In the genomic region with DNA sequence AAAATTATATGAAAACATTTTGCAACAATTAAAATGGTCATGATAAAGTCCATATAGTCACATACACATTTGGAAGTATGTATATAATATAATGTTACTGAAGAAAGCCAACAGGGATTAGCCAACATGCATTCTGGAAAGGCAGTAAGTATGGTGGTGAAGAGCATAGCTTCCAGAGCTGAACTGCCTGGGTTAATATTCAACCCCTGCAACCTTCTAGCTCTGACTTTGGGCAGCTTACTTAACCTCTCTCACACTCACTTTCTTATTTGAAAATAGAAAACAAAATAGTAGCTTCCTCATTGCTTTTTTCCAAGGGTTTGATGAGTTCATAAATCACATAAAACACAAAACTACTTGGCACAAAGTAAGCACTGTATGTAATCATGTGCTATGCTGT, we compare ENCODE assay signal across 1 cellular context.
A peak's percentile ranks its signal among the peaks of the same experiment; 100 is the strongest.
TF ChIP-seq lines count a peak whose summit lies in the region.

No MANE protein-coding gene starts in this region.

TF ChIP-seq in HepG2, 621 proteins besides CTCF, POLR2A, EP300 and RAD21 (continued from another document):
- TF ChIP-seq, protein P1, sequence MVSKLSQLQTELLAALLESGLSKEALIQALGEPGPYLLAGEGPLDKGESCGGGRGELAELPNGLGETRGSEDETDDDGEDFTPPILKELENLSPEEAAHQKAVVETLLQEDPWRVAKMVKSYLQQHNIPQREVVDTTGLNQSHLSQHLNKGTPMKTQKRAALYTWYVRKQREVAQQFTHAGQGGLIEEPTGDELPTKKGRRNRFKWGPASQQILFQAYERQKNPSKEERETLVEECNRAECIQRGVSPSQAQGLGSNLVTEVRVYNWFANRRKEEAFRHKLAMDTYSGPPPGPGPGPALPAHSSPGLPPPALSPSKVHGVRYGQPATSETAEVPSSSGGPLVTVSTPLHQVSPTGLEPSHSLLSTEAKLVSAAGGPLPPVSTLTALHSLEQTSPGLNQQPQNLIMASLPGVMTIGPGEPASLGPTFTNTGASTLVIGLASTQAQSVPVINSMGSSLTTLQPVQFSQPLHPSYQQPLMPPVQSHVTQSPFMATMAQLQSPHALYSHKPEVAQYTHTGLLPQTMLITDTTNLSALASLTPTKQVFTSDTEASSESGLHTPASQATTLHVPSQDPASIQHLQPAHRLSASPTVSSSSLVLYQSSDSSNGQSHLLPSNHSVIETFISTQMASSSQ (IDR thresholded peaks at IDR 0.05; ENCODE audit: low read depth), result peak; percentile 77
- TF ChIP-seq, protein P1 (CRISPR knock-in tag; IDR thresholded peaks at IDR 0.05; ENCODE audit: borderline replicate concordance), result no peak
- TF ChIP-seq SSRP1 (CRISPR knock-in tag; IDR thresholded peaks at IDR 0.05) (no peak), ZNF234 (CRISPR knock-in tag; conservative IDR thresholded peaks at IDR 0.05) (no peak), ATRX (CRISPR knock-in tag; IDR thresholded peaks at IDR 0.05; ENCODE audit: borderline replicate concordance) (no peak), ZNF644 (CRISPR knock-in tag; IDR thresholded peaks at IDR 0.05; ENCODE audit: low read depth) (peak; percentile 72; the same call in 1 of the 2 replicates), MED13 (CRISPR knock-in tag; IDR thresholded peaks at IDR 0.05) (no peak), ZNF446 (CRISPR knock-in tag; IDR thresholded peaks at IDR 0.05) (no peak), NFYB (CRISPR knock-in tag; IDR thresholded peaks at IDR 0.05) (no peak), ZNF136 (CRISPR knock-in tag; IDR thresholded peaks at IDR 0.05; ENCODE audit: low read depth) (no peak)
- TF ChIP-seq, protein P2, sequence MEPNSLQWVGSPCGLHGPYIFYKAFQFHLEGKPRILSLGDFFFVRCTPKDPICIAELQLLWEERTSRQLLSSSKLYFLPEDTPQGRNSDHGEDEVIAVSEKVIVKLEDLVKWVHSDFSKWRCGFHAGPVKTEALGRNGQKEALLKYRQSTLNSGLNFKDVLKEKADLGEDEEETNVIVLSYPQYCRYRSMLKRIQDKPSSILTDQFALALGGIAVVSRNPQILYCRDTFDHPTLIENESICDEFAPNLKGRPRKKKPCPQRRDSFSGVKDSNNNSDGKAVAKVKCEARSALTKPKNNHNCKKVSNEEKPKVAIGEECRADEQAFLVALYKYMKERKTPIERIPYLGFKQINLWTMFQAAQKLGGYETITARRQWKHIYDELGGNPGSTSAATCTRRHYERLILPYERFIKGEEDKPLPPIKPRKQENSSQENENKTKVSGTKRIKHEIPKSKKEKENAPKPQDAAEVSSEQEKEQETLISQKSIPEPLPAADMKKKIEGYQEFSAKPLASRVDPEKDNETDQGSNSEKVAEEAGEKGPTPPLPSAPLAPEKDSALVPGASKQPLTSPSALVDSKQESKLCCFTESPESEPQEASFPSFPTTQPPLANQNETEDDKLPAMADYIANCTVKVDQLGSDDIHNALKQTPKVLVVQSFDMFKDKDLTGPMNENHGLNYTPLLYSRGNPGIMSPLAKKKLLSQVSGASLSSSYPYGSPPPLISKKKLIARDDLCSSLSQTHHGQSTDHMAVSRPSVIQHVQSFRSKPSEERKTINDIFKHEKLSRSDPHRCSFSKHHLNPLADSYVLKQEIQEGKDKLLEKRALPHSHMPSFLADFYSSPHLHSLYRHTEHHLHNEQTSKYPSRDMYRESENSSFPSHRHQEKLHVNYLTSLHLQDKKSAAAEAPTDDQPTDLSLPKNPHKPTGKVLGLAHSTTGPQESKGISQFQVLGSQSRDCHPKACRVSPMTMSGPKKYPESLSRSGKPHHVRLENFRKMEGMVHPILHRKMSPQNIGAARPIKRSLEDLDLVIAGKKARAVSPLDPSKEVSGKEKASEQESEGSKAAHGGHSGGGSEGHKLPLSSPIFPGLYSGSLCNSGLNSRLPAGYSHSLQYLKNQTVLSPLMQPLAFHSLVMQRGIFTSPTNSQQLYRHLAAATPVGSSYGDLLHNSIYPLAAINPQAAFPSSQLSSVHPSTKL (CRISPR knock-in tag; IDR thresholded peaks at IDR 0.05), result peak; percentile 30; the same call in 1 of the 2 replicates
- TF ChIP-seq, protein P3, sequence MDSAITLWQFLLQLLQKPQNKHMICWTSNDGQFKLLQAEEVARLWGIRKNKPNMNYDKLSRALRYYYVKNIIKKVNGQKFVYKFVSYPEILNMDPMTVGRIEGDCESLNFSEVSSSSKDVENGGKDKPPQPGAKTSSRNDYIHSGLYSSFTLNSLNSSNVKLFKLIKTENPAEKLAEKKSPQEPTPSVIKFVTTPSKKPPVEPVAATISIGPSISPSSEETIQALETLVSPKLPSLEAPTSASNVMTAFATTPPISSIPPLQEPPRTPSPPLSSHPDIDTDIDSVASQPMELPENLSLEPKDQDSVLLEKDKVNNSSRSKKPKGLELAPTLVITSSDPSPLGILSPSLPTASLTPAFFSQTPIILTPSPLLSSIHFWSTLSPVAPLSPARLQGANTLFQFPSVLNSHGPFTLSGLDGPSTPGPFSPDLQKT (CRISPR knock-in tag; IDR thresholded peaks at IDR 0.05; ENCODE audit: borderline replicate concordance), result no peak
- TF ChIP-seq, protein P4, sequence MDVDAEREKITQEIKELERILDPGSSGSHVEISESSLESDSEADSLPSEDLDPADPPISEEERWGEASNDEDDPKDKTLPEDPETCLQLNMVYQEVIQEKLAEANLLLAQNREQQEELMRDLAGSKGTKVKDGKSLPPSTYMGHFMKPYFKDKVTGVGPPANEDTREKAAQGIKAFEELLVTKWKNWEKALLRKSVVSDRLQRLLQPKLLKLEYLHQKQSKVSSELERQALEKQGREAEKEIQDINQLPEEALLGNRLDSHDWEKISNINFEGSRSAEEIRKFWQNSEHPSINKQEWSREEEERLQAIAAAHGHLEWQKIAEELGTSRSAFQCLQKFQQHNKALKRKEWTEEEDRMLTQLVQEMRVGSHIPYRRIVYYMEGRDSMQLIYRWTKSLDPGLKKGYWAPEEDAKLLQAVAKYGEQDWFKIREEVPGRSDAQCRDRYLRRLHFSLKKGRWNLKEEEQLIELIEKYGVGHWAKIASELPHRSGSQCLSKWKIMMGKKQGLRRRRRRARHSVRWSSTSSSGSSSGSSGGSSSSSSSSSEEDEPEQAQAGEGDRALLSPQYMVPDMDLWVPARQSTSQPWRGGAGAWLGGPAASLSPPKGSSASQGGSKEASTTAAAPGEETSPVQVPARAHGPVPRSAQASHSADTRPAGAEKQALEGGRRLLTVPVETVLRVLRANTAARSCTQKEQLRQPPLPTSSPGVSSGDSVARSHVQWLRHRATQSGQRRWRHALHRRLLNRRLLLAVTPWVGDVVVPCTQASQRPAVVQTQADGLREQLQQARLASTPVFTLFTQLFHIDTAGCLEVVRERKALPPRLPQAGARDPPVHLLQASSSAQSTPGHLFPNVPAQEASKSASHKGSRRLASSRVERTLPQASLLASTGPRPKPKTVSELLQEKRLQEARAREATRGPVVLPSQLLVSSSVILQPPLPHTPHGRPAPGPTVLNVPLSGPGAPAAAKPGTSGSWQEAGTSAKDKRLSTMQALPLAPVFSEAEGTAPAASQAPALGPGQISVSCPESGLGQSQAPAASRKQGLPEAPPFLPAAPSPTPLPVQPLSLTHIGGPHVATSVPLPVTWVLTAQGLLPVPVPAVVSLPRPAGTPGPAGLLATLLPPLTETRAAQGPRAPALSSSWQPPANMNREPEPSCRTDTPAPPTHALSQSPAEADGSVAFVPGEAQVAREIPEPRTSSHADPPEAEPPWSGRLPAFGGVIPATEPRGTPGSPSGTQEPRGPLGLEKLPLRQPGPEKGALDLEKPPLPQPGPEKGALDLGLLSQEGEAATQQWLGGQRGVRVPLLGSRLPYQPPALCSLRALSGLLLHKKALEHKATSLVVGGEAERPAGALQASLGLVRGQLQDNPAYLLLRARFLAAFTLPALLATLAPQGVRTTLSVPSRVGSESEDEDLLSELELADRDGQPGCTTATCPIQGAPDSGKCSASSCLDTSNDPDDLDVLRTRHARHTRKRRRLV (CRISPR knock-in tag; IDR thresholded peaks at IDR 0.05), result no peak
TF ChIP-seq in HepG2: peak in this region for 4.
